ENCODE assay signal across 20 cellular contexts in the genomic region with DNA sequence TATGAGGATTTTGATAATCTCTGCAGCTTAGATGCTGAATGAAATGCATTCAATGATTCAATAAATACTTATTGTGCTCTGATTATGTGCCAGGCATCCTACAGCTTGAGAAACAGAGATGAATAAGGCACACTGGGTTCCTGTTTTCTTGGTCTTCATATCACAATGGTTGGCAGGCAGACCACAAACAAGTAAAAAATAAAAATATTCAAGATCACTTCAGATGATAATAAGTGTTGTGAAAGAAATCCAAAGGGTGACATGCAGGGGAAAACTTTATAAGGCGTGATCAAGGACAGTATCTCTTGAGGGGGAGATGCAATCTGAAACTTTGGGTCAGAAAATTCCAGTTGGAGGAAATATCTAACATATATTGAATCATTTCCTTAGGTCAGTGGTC.
"Had no signal": no experiment of that assay in that cellular context is flagged by ENCODE, and none has a peak within 500 bp of the region (broad histone marks: within the 10 kb centered on the region; RNA-seq: fewer than 3 reads in every experiment).

No MANE protein-coding gene starts in this region.

- ATAC-seq: activated CD4-positive, alpha-beta T cell treated with anti-CD3 and anti-CD28 coated beads for 36 hours; activated T-cell treated with anti-CD3 and anti-CD28 coated beads, Interleukin-2, amount 50 U/mL, for 72 hours; left colon; right lobe of liver; stimulated activated naive B cell treated with anti-CD40 and anti-IgM and Interleukin-4, amounts not matched to agents 10 μg/mL and 1 μg/mL and 100 μg/mL, for 72 hours had no signal

- H3K4me3 ChIP-seq: esophagus muscularis mucosa, lung, prostate gland, right lobe of liver, spleen had no signal

- H3K27ac ChIP-seq: esophagus muscularis mucosa, prostate gland, right lobe of liver, spleen, WERI-Rb-1 had no signal

- H3K4me3 Mint-ChIP-seq: activated CD4-positive, alpha-beta memory T cell treated with anti-CD3 and anti-CD28 coated beads, Interleukin-2, amount 10 ng/mL, durations not matched to agents 7 days and 5 days; activated CD4-positive, alpha-beta T cell treated with anti-CD3 and anti-CD28 coated beads for 36 hours; activated T-cell treated with anti-CD3 and anti-CD28 coated beads, Interleukin-2, amount 50 U/mL, for 72 hours; stimulated activated naive B cell treated with anti-CD40 and anti-IgM and Interleukin-4, amounts not matched to agents 10 μg/mL and 1 μg/mL and 100 μg/mL, for 72 hours had no signal

- H3K27ac Mint-ChIP-seq: activated CD4-positive, alpha-beta memory T cell treated with anti-CD3 and anti-CD28 coated beads, Interleukin-2, amount 10 ng/mL, durations not matched to agents 7 days and 5 days; activated CD4-positive, alpha-beta T cell treated with anti-CD3 and anti-CD28 coated beads for 36 hours; activated T-cell treated with anti-CD3 and anti-CD28 coated beads, Interleukin-2, amount 50 U/mL, for 72 hours; stimulated activated naive B cell treated with anti-CD40 and anti-IgM and Interleukin-4, amounts not matched to agents 10 μg/mL and 1 μg/mL and 100 μg/mL, for 72 hours had no signal

- DNase-seq: activated CD4-positive, alpha-beta memory T cell treated with anti-CD3 and anti-CD28 coated beads, Interleukin-2, amount 10 ng/mL, durations not matched to agents 7 days and 5 days; activated CD4-positive, alpha-beta T cell treated with anti-CD3 and anti-CD28 coated beads for 36 hours; activated gamma-delta T cell treated with Interleukin-2 at 50 U/mL for 16 hours; activated T-cell treated with anti-CD3 and anti-CD28 coated beads, Interleukin-2, amount 50 U/mL, for 72 hours; foreskin fibroblast; glutamatergic neuron; left colon; midbrain; nucleus accumbens; right lobe of liver; spleen; stimulated activated CD4-positive, alpha-beta T cell treated with anti-CD3 and anti-CD28 coated beads, Interleukin-2, amount 100 ng/mL, for 24 hours; stimulated activated naive B cell treated with anti-CD40 and anti-IgM and Interleukin-4, amounts not matched to agents 10 μg/mL and 1 μg/mL and 100 μg/mL, for 72 hours; SW 1271; T-helper 9 cell; trophoblast cell; WERI-Rb-1 had no signal

- H3K36me3 ChIP-seq: esophagus muscularis mucosa, prostate gland, right lobe of liver, spleen, WERI-Rb-1 had no signal

- H3K27me3 ChIP-seq: esophagus muscularis mucosa, right lobe of liver, spleen had no signal

- H3K27me3 Mint-ChIP-seq: activated CD4-positive, alpha-beta T cell treated with anti-CD3 and anti-CD28 coated beads for 36 hours; stimulated activated naive B cell treated with anti-CD40 and anti-IgM and Interleukin-4, amounts not matched to agents 10 μg/mL and 1 μg/mL and 100 μg/mL, for 72 hours had no signal

- H3K9me3 ChIP-seq: esophagus muscularis mucosa, prostate gland, right lobe of liver had no signal

- H3K4me1 ChIP-seq: prostate gland had no signal
